In the genomic region with DNA sequence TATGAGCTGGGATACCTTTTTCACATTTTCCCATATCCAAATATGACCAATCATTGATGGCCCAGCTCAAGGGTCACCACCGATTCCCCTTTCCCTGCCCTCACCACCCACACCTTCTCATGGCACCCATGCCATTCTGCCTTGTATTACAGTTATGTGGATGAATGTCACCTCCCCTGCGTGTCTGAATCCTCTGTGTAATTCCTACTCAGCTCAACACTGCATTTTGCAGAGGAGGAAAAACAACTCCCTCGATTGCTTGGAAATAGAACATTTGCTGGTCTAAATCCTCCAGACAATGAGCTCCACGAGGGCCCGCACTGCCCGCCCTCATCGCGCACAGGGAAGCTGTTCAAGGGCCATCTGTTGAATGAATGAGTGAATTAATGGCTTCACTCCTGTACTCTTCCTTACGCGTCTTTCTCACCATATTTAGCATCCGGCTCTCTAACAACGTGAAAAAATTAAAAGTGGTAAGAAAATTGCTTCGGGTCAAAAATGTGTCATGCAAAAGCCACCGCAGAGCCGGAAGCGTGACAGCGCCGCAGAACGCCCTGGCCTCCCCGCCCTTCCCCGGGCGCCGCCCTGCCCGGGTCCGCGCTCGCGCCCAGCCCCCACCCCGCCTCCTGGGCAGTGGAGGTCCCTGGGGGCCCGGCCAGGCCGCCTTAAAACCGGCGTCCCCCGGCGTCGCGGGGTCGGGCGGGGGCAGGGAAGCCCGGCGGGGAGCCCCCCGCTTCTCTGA, we compare ENCODE assay signal across 8 cellular contexts. TPM values are rescaled to one million over a fixed set of nuclear protein-coding genes. Genes with fewer than 3 reads are reported as not detected.
DNase-seq lines count a peak whose midpoint lies in the region; ATAC-seq and TF ChIP-seq lines count a peak whose summit lies in the region.

No MANE protein-coding gene starts in this region.

- H3K27me3 Mint-ChIP-seq in glutamatergic neuron (ENCODE audit: unreplicated experiment): peaks cover 5% of the 10 kb centered on the region

- DNase-seq in Caki2 (ENCODE audit: low read depth) (peak; percentile 77), HK-2 (ENCODE audit: unreplicated experiment) (peak; percentile 68), RPMI8226 (peak; percentile 52), glutamatergic neuron (peak; percentile 79), prostate gland (ENCODE audit: low spot score) (peak; percentile 17), aorta (peak; percentile 78 to 92)
- peak; percentile 89 for DNase-seq in activated effector memory CD4-positive, alpha-beta T cell treated with anti-CD3 and anti-CD28 coated beads, Interleukin-2, amount 50 U/mL, for 16 hours

- intact Hi-C loops in prostate gland (cut with DNase I) (no loop called here), aorta (cut with DNase I) (loop anchor here in 1 of 2 donors (10.0 kb wide), 1 partner anchor 160 kb away; a partner anchor contains a TSS)

- H3K4me3 ChIP-seq in prostate gland: peak overlapping the region; percentile 71 to 77
- H3K4me3 ChIP-seq in aorta (ENCODE audit: low read length in 2 of 2): peak overlapping the region; percentile 83 to 97

- no peaks in the 10 kb centered on the region for H3K27me3 ChIP-seq in prostate gland (replicated peaks; ENCODE audit: insufficient read depth)
- no peaks in the 10 kb centered on the region for H3K27me3 ChIP-seq in aorta (ENCODE audit: control insufficient read depth in 1 of 2, insufficient read depth in 2 of 2, low read length in 1 of 2)

- H3K4me1 Mint-ChIP-seq in glutamatergic neuron (ENCODE audit: low read depth, unreplicated experiment): peaks cover 7% of the 10 kb centered on the region

- peak overlapping the region; percentile 87 for H3K4me3 Mint-ChIP-seq in glutamatergic neuron (ENCODE audit: unreplicated experiment)

- H3K36me3 Mint-ChIP-seq in glutamatergic neuron (ENCODE audit: unreplicated experiment): peaks cover 9% of the 10 kb centered on the region

- H3K27ac ChIP-seq in prostate gland (peak overlapping the region; percentile 66 to 67), aorta (ENCODE audit: low read depth in 1 of 2, low read length in 2 of 2) (no peak overlapping the region)

- no peaks in the 10 kb centered on the region for H3K9me3 ChIP-seq in prostate gland
- no peaks in the 10 kb centered on the region for H3K9me3 ChIP-seq in aorta (ENCODE audit: control insufficient read depth, low read length)

- in situ Hi-C loops in Caki2 (cut with HindIII; ENCODE audit: low pct_unique_long_range_greater_than_20kb, low sequenced_read_pairs): no loop called here

- ATAC-seq in GM21360 (IDR thresholded peaks at IDR 0.05; ENCODE audit: unreplicated experiment): peak; percentile 76
- ATAC-seq in aorta (ENCODE audit: low FRiP score): peak; percentile 81

- TF ChIP-seq CTCF in glutamatergic neuron (IDR thresholded peaks at IDR 0.05; ENCODE audit: partially characterized antibody, unreplicated experiment) (no peak), prostate gland (IDR thresholded peaks at IDR 0.05) (no peak)

- peak; percentile 8 for TF ChIP-seq POLR2A in prostate gland (IDR thresholded peaks at IDR 0.05)

- peaks cover 4% of the 10 kb centered on the region for H3K4me1 ChIP-seq in prostate gland (replicated peaks)
- peaks cover 0 to 2% of the 10 kb centered on the region in 2 donors for H3K4me1 ChIP-seq in aorta (ENCODE audit: control insufficient read depth in 1 of 2, insufficient read depth in 2 of 2, low read length in 2 of 2)

- H3K9me3 Mint-ChIP-seq in glutamatergic neuron (ENCODE audit: unreplicated experiment): peaks cover 6% of the 10 kb centered on the region

- H3K27ac Mint-ChIP-seq in glutamatergic neuron (ENCODE audit: unreplicated experiment): peak overlapping the region; percentile 88

- H3K36me3 ChIP-seq in prostate gland (no peaks in the 10 kb centered on the region), aorta (ENCODE audit: control insufficient read depth in 1 of 2, insufficient read depth in 2 of 2, low read length in 1 of 2) (no peaks in the 10 kb centered on the region)

- WGBS in prostate gland: 5% methylated on average over 38 of the region's 42 CpGs
- WGBS in aorta, 2 donors: 3% methylated on average over 42 of the region's 42 CpGs

RNA-seq across cellular contexts. Expression of a gene that starts 0.7 kb away (rescaled TPM):
- 20.3 and 34.6 TPM in 2 replicates for total RNA-seq in Caki2 (2014; rRNA removed; shearing (Covaris generic); ENCODE audit: low replicate concordance)
- total RNA-seq in glutamatergic neuron (ENCODE audit: unreplicated experiment) (19.9 TPM), prostate gland (10 to 100 TPM; 10.6 to 34.8 TPM), aorta (10 to 100 TPM; 13.9 to 14.3 TPM)
- 1 to 10 TPM; 3.4 to 4.1 TPM for polyA plus RNA-seq in aorta

Comparison
In these comparisons a context has a peak if more than half of its experiments do, and no peak if none do; other contexts are left out.
1. DNase-seq: peak in every context shown above with its lines; median percentile 89 in activated effector memory CD4-positive, alpha-beta T cell treated with anti-CD3 and anti-CD28 coated beads, Interleukin-2, amount 50 U/mL, for 16 hours; 85 in aorta; 79 in glutamatergic neuron; 77 in Caki2; 68 in HK-2; 52 in RPMI8226; 17 in prostate gland.
2. H3K27ac ChIP-seq: peak in prostate gland (2 of 2); none in aorta (0 of 2).